In the genomic region with DNA sequence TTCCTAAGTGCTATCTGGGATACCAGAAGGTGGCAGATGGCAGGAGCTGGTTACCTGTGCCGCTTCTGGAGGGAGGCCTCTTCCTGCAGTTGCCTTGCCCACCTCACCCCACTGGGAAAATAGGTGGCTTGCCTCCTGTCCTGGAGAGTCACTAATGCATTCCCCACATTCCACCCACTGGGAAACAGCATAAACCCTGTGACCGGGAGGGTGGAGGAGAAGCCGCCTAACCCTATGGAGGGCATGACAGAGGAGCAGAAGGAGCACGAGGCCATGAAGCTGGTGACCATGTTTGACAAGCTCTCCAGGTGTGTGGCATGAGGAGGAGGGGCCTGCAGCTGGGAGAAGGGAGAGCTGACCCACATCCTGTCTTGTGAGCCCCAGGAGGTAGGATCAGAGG, we compare ENCODE assay signal across 1 cellular context.
TF ChIP-seq lines count a peak whose summit lies in the region.

No MANE protein-coding gene starts in this region.

TF ChIP-seq in GM23338, 12 proteins besides CTCF, POLR2A, EP300 and RAD21:
- no peak for TF ChIP-seq ZNF114 (CRISPR knock-in tag; IDR thresholded peaks at IDR 0.05)
- TF ChIP-seq, protein P1, sequence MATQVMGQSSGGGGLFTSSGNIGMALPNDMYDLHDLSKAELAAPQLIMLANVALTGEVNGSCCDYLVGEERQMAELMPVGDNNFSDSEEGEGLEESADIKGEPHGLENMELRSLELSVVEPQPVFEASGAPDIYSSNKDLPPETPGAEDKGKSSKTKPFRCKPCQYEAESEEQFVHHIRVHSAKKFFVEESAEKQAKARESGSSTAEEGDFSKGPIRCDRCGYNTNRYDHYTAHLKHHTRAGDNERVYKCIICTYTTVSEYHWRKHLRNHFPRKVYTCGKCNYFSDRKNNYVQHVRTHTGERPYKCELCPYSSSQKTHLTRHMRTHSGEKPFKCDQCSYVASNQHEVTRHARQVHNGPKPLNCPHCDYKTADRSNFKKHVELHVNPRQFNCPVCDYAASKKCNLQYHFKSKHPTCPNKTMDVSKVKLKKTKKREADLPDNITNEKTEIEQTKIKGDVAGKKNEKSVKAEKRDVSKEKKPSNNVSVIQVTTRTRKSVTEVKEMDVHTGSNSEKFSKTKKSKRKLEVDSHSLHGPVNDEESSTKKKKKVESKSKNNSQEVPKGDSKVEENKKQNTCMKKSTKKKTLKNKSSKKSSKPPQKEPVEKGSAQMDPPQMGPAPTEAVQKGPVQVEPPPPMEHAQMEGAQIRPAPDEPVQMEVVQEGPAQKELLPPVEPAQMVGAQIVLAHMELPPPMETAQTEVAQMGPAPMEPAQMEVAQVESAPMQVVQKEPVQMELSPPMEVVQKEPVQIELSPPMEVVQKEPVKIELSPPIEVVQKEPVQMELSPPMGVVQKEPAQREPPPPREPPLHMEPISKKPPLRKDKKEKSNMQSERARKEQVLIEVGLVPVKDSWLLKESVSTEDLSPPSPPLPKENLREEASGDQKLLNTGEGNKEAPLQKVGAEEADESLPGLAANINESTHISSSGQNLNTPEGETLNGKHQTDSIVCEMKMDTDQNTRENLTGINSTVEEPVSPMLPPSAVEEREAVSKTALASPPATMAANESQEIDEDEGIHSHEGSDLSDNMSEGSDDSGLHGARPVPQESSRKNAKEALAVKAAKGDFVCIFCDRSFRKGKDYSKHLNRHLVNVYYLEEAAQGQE (IDR thresholded peaks at IDR 0.05; ENCODE audit: unreplicated experiment), result no peak
- TF ChIP-seq POLR2AphosphoS5 (IDR thresholded peaks at IDR 0.05; ENCODE audit: low read depth), result no peak
- no peak for TF ChIP-seq JUNB (IDR thresholded peaks at IDR 0.05; ENCODE audit: unreplicated experiment)
- TF ChIP-seq, protein P2, sequence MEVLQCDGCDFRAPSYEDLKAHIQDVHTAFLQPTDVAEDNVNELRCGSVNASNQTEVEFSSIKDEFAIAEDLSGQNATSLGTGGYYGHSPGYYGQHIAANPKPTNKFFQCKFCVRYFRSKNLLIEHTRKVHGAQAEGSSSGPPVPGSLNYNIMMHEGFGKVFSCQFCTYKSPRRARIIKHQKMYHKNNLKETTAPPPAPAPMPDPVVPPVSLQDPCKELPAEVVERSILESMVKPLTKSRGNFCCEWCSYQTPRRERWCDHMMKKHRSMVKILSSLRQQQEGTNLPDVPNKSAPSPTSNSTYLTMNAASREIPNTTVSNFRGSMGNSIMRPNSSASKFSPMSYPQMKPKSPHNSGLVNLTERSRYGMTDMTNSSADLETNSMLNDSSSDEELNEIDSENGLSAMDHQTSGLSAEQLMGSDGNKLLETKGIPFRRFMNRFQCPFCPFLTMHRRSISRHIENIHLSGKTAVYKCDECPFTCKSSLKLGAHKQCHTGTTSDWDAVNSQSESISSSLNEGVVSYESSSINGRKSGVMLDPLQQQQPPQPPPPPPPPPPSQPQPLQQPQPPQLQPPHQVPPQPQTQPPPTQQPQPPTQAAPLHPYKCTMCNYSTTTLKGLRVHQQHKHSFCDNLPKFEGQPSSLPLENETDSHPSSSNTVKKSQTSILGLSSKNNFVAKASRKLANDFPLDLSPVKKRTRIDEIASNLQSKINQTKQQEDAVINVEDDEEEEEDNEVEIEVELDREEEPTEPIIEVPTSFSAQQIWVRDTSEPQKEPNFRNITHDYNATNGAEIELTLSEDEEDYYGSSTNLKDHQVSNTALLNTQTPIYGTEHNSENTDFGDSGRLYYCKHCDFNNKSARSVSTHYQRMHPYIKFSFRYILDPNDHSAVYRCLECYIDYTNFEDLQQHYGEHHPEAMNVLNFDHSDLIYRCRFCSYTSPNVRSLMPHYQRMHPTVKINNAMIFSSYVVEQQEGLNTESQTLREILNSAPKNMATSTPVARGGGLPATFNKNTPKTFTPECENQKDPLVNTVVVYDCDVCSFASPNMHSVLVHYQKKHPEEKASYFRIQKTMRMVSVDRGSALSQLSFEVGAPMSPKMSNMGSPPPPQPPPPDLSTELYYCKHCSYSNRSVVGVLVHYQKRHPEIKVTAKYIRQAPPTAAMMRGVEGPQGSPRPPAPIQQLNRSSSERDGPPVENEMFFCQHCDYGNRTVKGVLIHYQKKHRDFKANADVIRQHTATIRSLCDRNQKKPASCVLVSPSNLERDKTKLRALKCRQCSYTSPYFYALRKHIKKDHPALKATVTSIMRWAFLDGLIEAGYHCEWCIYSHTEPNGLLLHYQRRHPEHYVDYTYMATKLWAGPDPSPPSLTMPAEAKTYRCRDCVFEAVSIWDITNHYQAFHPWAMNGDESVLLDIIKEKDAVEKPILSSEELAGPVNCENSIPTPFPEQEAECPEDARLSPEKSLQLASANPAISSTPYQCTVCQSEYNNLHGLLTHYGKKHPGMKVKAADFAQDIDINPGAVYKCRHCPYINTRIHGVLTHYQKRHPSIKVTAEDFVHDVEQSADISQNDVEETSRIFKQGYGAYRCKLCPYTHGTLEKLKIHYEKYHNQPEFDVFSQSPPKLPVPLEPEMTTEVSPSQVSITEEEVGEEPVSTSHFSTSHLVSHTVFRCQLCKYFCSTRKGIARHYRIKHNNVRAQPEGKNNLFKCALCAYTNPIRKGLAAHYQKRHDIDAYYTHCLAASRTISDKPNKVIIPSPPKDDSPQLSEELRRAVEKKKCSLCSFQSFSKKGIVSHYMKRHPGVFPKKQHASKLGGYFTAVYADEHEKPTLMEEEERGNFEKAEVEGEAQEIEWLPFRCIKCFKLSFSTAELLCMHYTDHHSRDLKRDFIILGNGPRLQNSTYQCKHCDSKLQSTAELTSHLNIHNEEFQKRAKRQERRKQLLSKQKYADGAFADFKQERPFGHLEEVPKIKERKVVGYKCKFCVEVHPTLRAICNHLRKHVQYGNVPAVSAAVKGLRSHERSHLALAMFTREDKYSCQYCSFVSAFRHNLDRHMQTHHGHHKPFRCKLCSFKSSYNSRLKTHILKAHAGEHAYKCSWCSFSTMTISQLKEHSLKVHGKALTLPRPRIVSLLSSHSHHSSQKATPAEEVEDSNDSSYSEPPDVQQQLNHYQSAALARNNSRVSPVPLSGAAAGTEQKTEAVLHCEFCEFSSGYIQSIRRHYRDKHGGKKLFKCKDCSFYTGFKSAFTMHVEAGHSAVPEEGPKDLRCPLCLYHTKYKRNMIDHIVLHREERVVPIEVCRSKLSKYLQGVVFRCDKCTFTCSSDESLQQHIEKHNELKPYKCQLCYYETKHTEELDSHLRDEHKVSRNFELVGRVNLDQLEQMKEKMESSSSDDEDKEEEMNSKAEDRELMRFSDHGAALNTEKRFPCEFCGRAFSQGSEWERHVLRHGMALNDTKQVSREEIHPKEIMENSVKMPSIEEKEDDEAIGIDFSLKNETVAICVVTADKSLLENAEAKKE (CRISPR knock-in tag; IDR thresholded peaks at IDR 0.05), result no peak
- TF ChIP-seq CREB1 (CRISPR knock-in tag; IDR thresholded peaks at IDR 0.05; ENCODE audit: low read depth), result no peak
- TF ChIP-seq EZH2 (IDR thresholded peaks at IDR 0.05; ENCODE audit: low read depth, unreplicated experiment), result no peak
